ENCODE assay signal across 11 cellular contexts in genomic region chr12:62720661-62721330, GRCh38.
A peak's percentile ranks its signal among the peaks of the same experiment; 100 is the strongest.
DNase-seq lines count a peak whose midpoint lies in the region; ATAC-seq and TF ChIP-seq lines count a peak whose summit lies in the region.
"Had no signal": no experiment of that assay in that cellular context is flagged by ENCODE, and none has a peak within 500 bp of the region (broad histone marks: within the 10 kb centered on the region; RNA-seq: fewer than 3 reads in every experiment).

No MANE protein-coding gene starts in this region.

- peak overlapping the region; percentile 64 for H2AFZ ChIP-seq in IMR-90 (replicated peaks; ENCODE audit: low read length, poor library complexity)

- ATAC-seq in IMR-90 (ENCODE audit: low read depth) (peak; percentile 50), natural killer cell (no peak), HG03135 (IDR thresholded peaks at IDR 0.05; ENCODE audit: unreplicated experiment) (no peak)

- no peaks in the 10 kb centered on the region for H3K36me3 ChIP-seq in IMR-90 (ENCODE audit: control insufficient read depth, insufficient read depth, low read length)

- H3K4ac ChIP-seq in IMR-90 (ENCODE audit: low read depth, low read length) = peak overlapping the region; percentile 78

- H2BK120ac ChIP-seq in IMR-90 (ENCODE audit: low read depth, low read length) = peak overlapping the region; percentile 87

- no peaks in the 10 kb centered on the region for H3K36me3 Mint-ChIP-seq in natural killer cell

- H4K20me1 ChIP-seq in IMR-90 (ENCODE audit: insufficient read depth, low read length) = no peaks in the 10 kb centered on the region

- peak overlapping the region; percentile 31; the same call in 1 of the 2 replicates for H3K4me2 ChIP-seq in IMR-90 (ENCODE audit: low read depth, low read length)

- intact Hi-C loops in IMR-90 (cut with micrococcal nuclease) = no loop called here
- intact Hi-C loops in natural killer cell (cut with micrococcal nuclease) = no loop called here

- H3K27me3 Mint-ChIP-seq in natural killer cell (ENCODE audit: low read depth in 2 of 2) = no peaks in the 10 kb centered on the region
- H3K27me3 Mint-ChIP-seq: central memory CD8-positive, alpha-beta T cell had no signal

- no peak overlapping the region for H3K27ac Mint-ChIP-seq in natural killer cell

- H3K4me1 ChIP-seq in IMR-90 (ENCODE audit: control insufficient read depth, insufficient read depth, low read length) = peaks cover 23% of the 10 kb centered on the region

- H4K91ac ChIP-seq in IMR-90 (ENCODE audit: insufficient read depth, low read depth, low read length) = peak overlapping the region; percentile 77

- 61% methylated on average over 8 of the region's 8 CpGs; no CpG with 5 or more reads in 1 of the 2 experiments for WGBS in IMR-90 (ENCODE audit: extremely low coverage in 2 of 2, insufficient read length in 1 of 2), 2 experiments

- H3K18ac ChIP-seq in IMR-90 (ENCODE audit: low read depth, low read length) = peak overlapping the region; percentile 63

- no peaks in the 10 kb centered on the region for H3K4me1 Mint-ChIP-seq in natural killer cell
- H3K4me1 Mint-ChIP-seq: central memory CD8-positive, alpha-beta T cell had no signal

- peak overlapping the region; percentile 82 for H2BK20ac ChIP-seq in IMR-90 (ENCODE audit: low read depth, low read length)

- no peak overlapping the region for H3K9ac ChIP-seq in IMR-90 (ENCODE audit: low read depth, low read length)

- CTCF ChIA-PET in IMR-90 (lab: Yijun Ruan, JAX) = interaction anchor here (1.0 kb wide), 1 partner anchor 10 kb away, joined by 3 read pairs; no protein-coding TSS in a partner anchor

- TF ChIP-seq RAD21 in IMR-90 (IDR thresholded peaks at IDR 0.05; ENCODE audit: low read length) = no peak

- dilution Hi-C loops in IMR-90 (cut with HindIII; ENCODE audit: low sequenced_read_pairs, unreplicated experiment) = no loop called here

- BruUV-seq in IMR-90 (replicated peaks; lab: Mats Ljungman, UMichigan) = no TSS peak

- TF ChIP-seq POLR2A in IMR-90 (IDR thresholded peaks at IDR 0.05; ENCODE audit: low read depth, low read length) = no peak

- POLR2A ChIA-PET in IMR-90 (lab: Charles Lee; ENCODE audit: unreplicated experiment) = no interaction called here

- H4K8ac ChIP-seq in IMR-90 (ENCODE audit: low read depth in 2 of 2, low read length in 2 of 2) = peak overlapping the region; percentile 19 to 38; a peak in 2 of 4 replicates

- peak overlapping the region; percentile 79 for H3K14ac ChIP-seq in IMR-90 (replicated peaks; ENCODE audit: low read depth, low read length)

- H2AK9ac ChIP-seq in IMR-90 (replicated peaks; ENCODE audit: low read depth, low read length, poor library complexity) = peak overlapping the region; percentile 84

- H3K79me1 ChIP-seq in IMR-90 (ENCODE audit: low read depth in 1 of 2, low read length in 2 of 2) = peaks cover 0 to 5% of the 10 kb centered on the region in 2 experiments; a peak in 1 of 4 replicates

- no peak overlapping the region for H3K56ac ChIP-seq in IMR-90 (ENCODE audit: extremely low read depth, insufficient read depth, low read length)

- H3K9me1 ChIP-seq in IMR-90 (ENCODE audit: insufficient read depth, low read length) = peaks cover 24% of the 10 kb centered on the region

- no peaks in the 10 kb centered on the region for H3K27me3 ChIP-seq in IMR-90 (ENCODE audit: control insufficient read depth, insufficient read depth, low read length)

- peak overlapping the region; percentile 18; the same call in 1 of the 2 replicates for H3K27ac ChIP-seq in IMR-90 (ENCODE audit: insufficient read depth, low read length)
- H3K27ac ChIP-seq: HL-60 had no signal

- H3K4me3 Mint-ChIP-seq in natural killer cell = no peak overlapping the region
- H3K4me3 Mint-ChIP-seq: central memory CD8-positive, alpha-beta T cell had no signal

- H2AK5ac ChIP-seq in IMR-90 (ENCODE audit: low read depth, low read length) = peak overlapping the region; percentile 85

- H3K23ac ChIP-seq in IMR-90 (ENCODE audit: low read depth, low read length) = peak overlapping the region; percentile 18; the same call in 1 of the 2 replicates

- H2BK15ac ChIP-seq in IMR-90 (ENCODE audit: low read depth, low read length) = peak overlapping the region; percentile 58; the same call in 1 of the 3 replicates

- H3K9me3 Mint-ChIP-seq in natural killer cell = no peaks in the 10 kb centered on the region
- H3K9me3 Mint-ChIP-seq: central memory CD8-positive, alpha-beta T cell had no signal

- H2BK5ac ChIP-seq in IMR-90 (ENCODE audit: low read depth, low read length, poor library complexity, severe bottlenecking) = peak overlapping the region; percentile 52

- DNase-seq in IMR-90 (peak; percentile 83), globus pallidus (ENCODE audit: low spot score) (peak; percentile 82), putamen (ENCODE audit: low spot score) (peak; percentile 67), UCSD-AML1 (lab: John Stamatoyannopoulos, UW; ENCODE audit: unreplicated experiment) (no peak), natural killer cell (no peak), activated gamma-delta T cell treated with Interleukin-2 at 50 U/mL for 16 hours (no peak)
- DNase-seq: islet precursor cell had no signal

- in situ Hi-C loops in IMR-90 (cut with MboI; ENCODE audit: low sequenced_read_pairs) = no loop called here

- H3K9me3 ChIP-seq in IMR-90 (ENCODE audit: control insufficient read depth, insufficient read depth, low read length) = no peaks in the 10 kb centered on the region

- no peak overlapping the region for H3K4me3 ChIP-seq in IMR-90 (ENCODE audit: insufficient read depth, low read depth, low read length)

- TF ChIP-seq CTCF in IMR-90 (conservative IDR thresholded peaks at IDR 0.05; ENCODE audit: low read depth, low read length) (no peak), natural killer cell (IDR thresholded peaks at IDR 0.05) (no peak)

- H4K5ac ChIP-seq in IMR-90 (ENCODE audit: low read depth, low read length) = peak overlapping the region; percentile 65

TF ChIP-seq in IMR-90, 13 proteins besides CTCF, POLR2A, EP300 and RAD21 (continues in another document):
- no peak for TF ChIP-seq MXI1 (IDR thresholded peaks at IDR 0.05; ENCODE audit: borderline replicate concordance, low read depth, low read length)
- TF ChIP-seq CHD1 (IDR thresholded peaks at IDR 0.05; ENCODE audit: low read depth, low read length) = no peak
- no peak for TF ChIP-seq ELK1 (IDR thresholded peaks at IDR 0.05; ENCODE audit: borderline replicate concordance, low read depth, low read length)
- no peak for TF ChIP-seq BHLHE40 (IDR thresholded peaks at IDR 0.05; ENCODE audit: low read depth, low read length)
- TF ChIP-seq RCOR1 (IDR thresholded peaks at IDR 0.05; ENCODE audit: insufficient replicate concordance, low read length) = no peak
- no peak for TF ChIP-seq MAFK (IDR thresholded peaks at IDR 0.05; ENCODE audit: low read depth, low read length)
- TF ChIP-seq SMC3 (IDR thresholded peaks at IDR 0.05; ENCODE audit: low read depth, low read length) = no peak
- TF ChIP-seq MAZ (IDR thresholded peaks at IDR 0.05; ENCODE audit: borderline replicate concordance, low read depth, low read length) = no peak
- no peak for TF ChIP-seq NFE2L2 (IDR thresholded peaks at IDR 0.05; ENCODE audit: low read depth, low read length)

TF ChIP-seq in PFSK-1, 5 proteins besides CTCF, POLR2A, EP300 and RAD21:
- TF ChIP-seq FOXP2 (optimal IDR thresholded peaks at IDR 0.05; ENCODE audit: borderline replicate concordance, extremely low read depth, extremely low read length, insufficient read depth) = peak; percentile 65
- TF ChIP-seq POLR2AphosphoS5 (IDR thresholded peaks at IDR 0.05; ENCODE audit: low read depth, low read length) = no peak

Comparison
In these comparisons a context has a peak if more than half of its experiments do, and no peak if none do; other contexts are left out.
1. DNase-seq: peak in IMR-90 (single experiment), globus pallidus (single experiment) and putamen (single experiment); none in UCSD-AML1 (single experiment), natural killer cell (single experiment) and activated gamma-delta T cell treated with Interleukin-2 at 50 U/mL for 16 hours (single experiment).